Comparison of ENCODE assay signal across 9 cellular contexts in the genomic region with DNA sequence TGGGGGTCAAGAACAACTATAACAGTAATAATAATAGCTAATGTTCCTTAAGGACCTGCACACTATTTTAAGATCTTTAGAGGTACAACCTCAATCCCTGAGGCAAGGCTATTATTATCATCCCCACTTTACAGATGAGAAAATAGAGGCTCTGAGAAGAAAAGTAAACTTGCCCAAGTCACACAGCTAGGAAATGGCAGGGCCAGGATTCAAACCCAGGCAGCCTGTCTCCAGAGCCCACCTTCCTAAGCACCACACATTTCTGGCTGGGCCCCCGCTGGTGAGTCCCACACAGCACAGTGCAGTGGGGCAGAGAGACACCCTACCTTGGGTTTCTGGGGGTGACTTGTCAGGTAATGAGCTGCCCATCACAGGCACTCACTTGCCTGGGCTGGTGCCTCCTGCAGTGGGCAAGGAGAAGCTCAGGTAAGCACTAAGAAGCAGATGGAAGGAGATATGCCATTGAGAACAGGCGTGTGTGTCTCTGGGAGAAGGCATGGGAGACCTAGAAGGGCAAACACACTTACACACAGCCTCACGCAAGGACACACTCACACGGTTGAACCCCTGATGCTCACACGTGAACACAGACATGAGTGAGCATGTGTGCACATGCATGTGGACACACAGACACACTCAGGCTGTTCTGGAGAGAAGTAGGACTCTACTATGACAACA.
DNase-seq lines count a peak whose midpoint lies in the region; ATAC-seq, FAIRE-seq and TF ChIP-seq lines count a peak whose summit lies in the region.
"Had no signal": no experiment of that assay in that cellular context is flagged by ENCODE, and none has a peak within 500 bp of the region (broad histone marks: within the 10 kb centered on the region; RNA-seq: fewer than 3 reads in every experiment).

No MANE protein-coding gene starts in this region.

- DNase-seq in DMS53 (lab: John Stamatoyannopoulos, UW) (peak; percentile 71), DMS53 treated with DMSO at 0.1 percent for 48 hours (lab: John Stamatoyannopoulos, UW; ENCODE audit: unreplicated experiment) (no peak), body of pancreas (no peak), kidney (no peak), substantia nigra (lab: John Stamatoyannopoulos, UW) (no peak), NCI-H146 (lab: John Stamatoyannopoulos, UW) (no peak), NCI-H1436 treated with DMSO at 0.1 percent for 48 hours (lab: John Stamatoyannopoulos, UW) (no peak), GM12891 (ENCODE audit: insufficient read length, low spot score) (no peak)
- DNase-seq: activated CD4-positive, alpha-beta T cell treated with anti-CD3 and anti-CD28 coated beads, Interleukin-2, amount 50 U/mL, for 48 hours had no signal

- ATAC-seq in body of pancreas, result peak; percentile 22

- H3K27me3 ChIP-seq in body of pancreas, result no peaks in the 10 kb centered on the region

- 68 to 73% methylated on average over 5 of the region's 5 CpGs for WGBS in body of pancreas, 2 donors

- H3K9me3 ChIP-seq in body of pancreas (no peaks in the 10 kb centered on the region), kidney (ENCODE audit: control insufficient read depth in 1 of 2, low read length in 2 of 2) (no peaks in the 10 kb centered on the region)

- TF ChIP-seq CTCF in body of pancreas (IDR thresholded peaks at IDR 0.05) (no peak), kidney (IDR thresholded peaks at IDR 0.05; ENCODE audit: borderline replicate concordance, extremely low read depth, insufficient read depth) (no peak)

- intact Hi-C loops in body of pancreas (cut with DNase I), result no loop called here
- intact Hi-C loops in kidney (cut with DNase I), result no loop called here

- no peak for TF ChIP-seq POLR2A in body of pancreas (IDR thresholded peaks at IDR 0.05)
- TF ChIP-seq POLR2A in GM12891 (IDR thresholded peaks at IDR 0.05; ENCODE audit: low read depth, low read length), result no peak

- H3K4me1 ChIP-seq in body of pancreas (peaks cover 26% of the 10 kb centered on the region), kidney (ENCODE audit: control insufficient read depth in 1 of 2, insufficient read depth in 1 of 2, low read depth in 1 of 2, low read length in 2 of 2) (peaks cover 8% of the 10 kb centered on the region in 2 donors)

- H3K36me3 ChIP-seq in body of pancreas (replicated peaks in 1 of 2; ENCODE audit: insufficient read depth in 1 of 2, low read depth in 2 of 2), result no peaks in the 10 kb centered on the region
- H3K36me3 ChIP-seq in kidney (ENCODE audit: control insufficient read depth in 1 of 2, insufficient read depth in 2 of 2, low read length in 2 of 2), result no peaks in the 10 kb centered on the region

- no peak overlapping the region for H3K9ac ChIP-seq in kidney (ENCODE audit: low read length in 2 of 2)

- H3K4me3 ChIP-seq in body of pancreas (no peak overlapping the region), kidney (ENCODE audit: low read length in 2 of 2) (no peak overlapping the region)

- no peak for FAIRE-seq in kidney (lab: Jason Lieb, UNC)
- no peak for FAIRE-seq in GM12891 (lab: Jason Lieb, UNC)

- H3K27ac ChIP-seq in body of pancreas (peak overlapping the region; percentile 57 to 82 (median 72)), kidney (ENCODE audit: low read depth in 2 of 2, low read length in 2 of 2) (peak overlapping the region; percentile 7 to 65), substantia nigra (ENCODE audit: low read depth, low read length, poor library complexity, severe bottlenecking) (peak overlapping the region; percentile 59)

TF ChIP-seq in GM12891, 5 proteins besides CTCF, POLR2A, EP300 and RAD21:
- TF ChIP-seq POU2F2 (IDR thresholded peaks at IDR 0.05; ENCODE audit: low read depth, low read length) (no peak), PAX5 (IDR thresholded peaks at IDR 0.05; ENCODE audit: insufficient read depth, low read length, severe bottlenecking) (no peak), SPI1 (IDR thresholded peaks at IDR 0.05; ENCODE audit: low read depth, low read length) (no peak), POLR2AphosphoS5 (IDR thresholded peaks at IDR 0.05; ENCODE audit: low read depth, low read length) (no peak), TAF1 (IDR thresholded peaks at IDR 0.05; ENCODE audit: low read depth, low read length) (no peak)
